ENCODE assay signal across 15 cellular contexts in genomic region chr11:129067454-129067853, GRCh38.
DNase-seq lines count a peak whose midpoint lies in the region; ATAC-seq and TF ChIP-seq lines count a peak whose summit lies in the region.
"Had no signal": no experiment of that assay in that cellular context is flagged by ENCODE, and none has a peak within 500 bp of the region (broad histone marks: within the 10 kb centered on the region; RNA-seq: fewer than 3 reads in every experiment).

No MANE protein-coding gene starts in this region.

- no peaks in the 10 kb centered on the region for H3K36me3 ChIP-seq in breast epithelium
- H3K36me3 ChIP-seq in RWPE2 (ENCODE audit: low read depth), result peaks cover 10% of the 10 kb centered on the region; the same call in 1 of the 2 replicates
- H3K36me3 ChIP-seq: BLaER1 had no signal

- BruUV-seq in MCF 10A (replicated peaks; lab: Mats Ljungman, UMichigan), result no TSS peak

- no peak for TF ChIP-seq POLR2A in breast epithelium (IDR thresholded peaks at IDR 0.05)

- DNase-seq in MCF 10A (ENCODE audit: unreplicated experiment) (peak; percentile 36), breast epithelium (ENCODE audit: low spot score in 2 of 2) (no peak), RWPE2 (ENCODE audit: low spot score) (no peak), choroid plexus epithelial cell (ENCODE audit: low read depth) (peak; percentile 16), iris pigment epithelial cell (ENCODE audit: low read depth) (peak; percentile 62), NCI-H1436 treated with DMSO at 0.1 percent for 48 hours (lab: John Stamatoyannopoulos, UW) (no peak), NCI-H2107 (lab: John Stamatoyannopoulos, UW) (no peak)
- DNase-seq: AML-193; Caco-2; CD8-positive, alpha-beta memory T cell; DND-41 had no signal

- intact Hi-C loops in MCF 10A (cut with micrococcal nuclease), result no loop called here
- intact Hi-C loops in breast epithelium (cut with DNase I; ENCODE audit: low total_unique reads), result no loop called here

- H3K4me1 Mint-ChIP-seq in MCF 10A (ENCODE audit: insufficient read depth, unreplicated experiment), result peaks cover 15% of the 10 kb centered on the region
- H3K4me1 Mint-ChIP-seq: CD8-positive, alpha-beta memory T cell had no signal

- POLR2A ChIA-PET in MCF 10A (lab: Yijun Ruan, JAX), result interaction anchor here (0.7 to 2.4 kb wide), 4 partner anchors 11 to 455 kb away, joined by 3 to 6 read pairs (median 4); no protein-coding TSS in a partner anchor

- H3K4me3 ChIP-seq in breast epithelium (no peak overlapping the region), RWPE2 (ENCODE audit: severe bottlenecking) (no peak overlapping the region), choroid plexus epithelial cell (ENCODE audit: low read depth, low read length) (no peak overlapping the region)
- H3K4me3 ChIP-seq: BLaER1 had no signal

- H3K4me1 ChIP-seq in breast epithelium, result no peaks in the 10 kb centered on the region
- H3K4me1 ChIP-seq in RWPE2 (ENCODE audit: insufficient read depth, poor library complexity, severe bottlenecking), result peaks cover 12% of the 10 kb centered on the region
- H3K4me1 ChIP-seq: BLaER1, Caco-2 had no signal

- H3K27me3 ChIP-seq in breast epithelium (no peaks in the 10 kb centered on the region), RWPE2 (ENCODE audit: insufficient read depth, poor library complexity, severe bottlenecking) (no peaks in the 10 kb centered on the region)
- H3K27me3 ChIP-seq: BLaER1 had no signal

- peak; percentile 70 for ATAC-seq in RWPE2 (ENCODE audit: low read depth)
- ATAC-seq in HG02678 (IDR thresholded peaks at IDR 0.05; ENCODE audit: unreplicated experiment), result no peak
- ATAC-seq: HepG2 had no signal

- CTCF ChIA-PET in MCF 10A (lab: Yijun Ruan, JAX), result interaction anchor here (1.1 to 1.3 kb wide), 2 partner anchors 11 to 111 kb away, joined by 3 read pairs; no protein-coding TSS in a partner anchor

- H3K27ac Mint-ChIP-seq in MCF 10A (ENCODE audit: low read depth, unreplicated experiment), result peak overlapping the region; percentile 49
- H3K27ac Mint-ChIP-seq: CD8-positive, alpha-beta memory T cell had no signal

- no peak overlapping the region for H3K4me3 Mint-ChIP-seq in MCF 10A (ENCODE audit: unreplicated experiment)
- H3K4me3 Mint-ChIP-seq: CD8-positive, alpha-beta memory T cell had no signal

- TF ChIP-seq CTCF in MCF 10A (IDR thresholded peaks at IDR 0.05; ENCODE audit: unreplicated experiment) (no peak), breast epithelium (IDR thresholded peaks at IDR 0.05) (no peak), RWPE2 (IDR thresholded peaks at IDR 0.05; ENCODE audit: poor library complexity, severe bottlenecking) (no peak), choroid plexus epithelial cell (conservative IDR thresholded peaks at IDR 0.05; ENCODE audit: low read depth, low read length) (no peak)

- H3K9me3 ChIP-seq in breast epithelium (no peaks in the 10 kb centered on the region), RWPE2 (ENCODE audit: severe bottlenecking) (no peaks in the 10 kb centered on the region)
- H3K9me3 ChIP-seq: BLaER1, Caco-2 had no signal

- H3K27ac ChIP-seq in breast epithelium, result no peak overlapping the region
- H3K27ac ChIP-seq in RWPE2 (ENCODE audit: poor library complexity, severe bottlenecking), result no peak overlapping the region
- H3K27ac ChIP-seq: 22Rv1, BLaER1 had no signal

- no peaks in the 10 kb centered on the region for H3K27me3 Mint-ChIP-seq in MCF 10A (ENCODE audit: insufficient read depth, unreplicated experiment)

- no peaks in the 10 kb centered on the region for H3K9me3 Mint-ChIP-seq in MCF 10A (ENCODE audit: unreplicated experiment)
- H3K9me3 Mint-ChIP-seq: CD8-positive, alpha-beta memory T cell had no signal

- peaks cover 43% of the 10 kb centered on the region for H3K36me3 Mint-ChIP-seq in MCF 10A (ENCODE audit: insufficient read depth, unreplicated experiment)

Comparison
In these comparisons a context has a peak if more than half of its experiments do, and no peak if none do; other contexts are left out.
1. DNase-seq: peak in MCF 10A (single experiment), choroid plexus epithelial cell (single experiment) and iris pigment epithelial cell (single experiment); none in breast epithelium (0 of 2), RWPE2 (single experiment), NCI-H1436 treated with DMSO at 0.1 percent for 48 hours (single experiment) and NCI-H2107 (single experiment).